ENCODE assay signal across 21 cellular contexts in genomic region chr2:86775323-86775722, GRCh38. TPM values are rescaled to one million over a fixed set of nuclear protein-coding genes. Genes with fewer than 3 reads are reported as not detected.
DNase-seq lines count a peak whose midpoint lies in the region; ATAC-seq, FAIRE-seq and TF ChIP-seq lines count a peak whose summit lies in the region.
"Had no signal": no experiment of that assay in that cellular context is flagged by ENCODE, and none has a peak within 500 bp of the region (broad histone marks: within the 10 kb centered on the region; RNA-seq: fewer than 3 reads in every experiment).

No MANE protein-coding gene starts in this region.

- no peaks in the 10 kb centered on the region for H3K9me1 ChIP-seq in endothelial cell of umbilical vein (replicated peaks; ENCODE audit: control insufficient read depth, extremely low read depth, insufficient read depth, low read length)

- H3K27ac Mint-ChIP-seq in activated T-helper 17 cell treated with anti-CD3 and anti-CD28 coated beads, Interleukin-2, amount 50 U/mL, for 72 hours = no peak overlapping the region
- H3K27ac Mint-ChIP-seq: CD4-positive, alpha-beta memory T cell; GM23338 had no signal

- no peaks in the 10 kb centered on the region for H3K4me1 Mint-ChIP-seq in activated T-helper 17 cell treated with anti-CD3 and anti-CD28 coated beads, Interleukin-2, amount 50 U/mL, for 72 hours

- intact Hi-C loops in left ventricle myocardium superior (cut with micrococcal nuclease) (no loop called here), Right ventricle myocardium inferior (cut with DNase I) (no loop called here), OCI-LY7 (cut with micrococcal nuclease; ENCODE audit: unreplicated experiment) (no loop called here), endothelial cell of umbilical vein (cut with micrococcal nuclease) (no loop called here)

- no peak overlapping the region for H2AFZ ChIP-seq in OCI-LY7 (ENCODE audit: low read length)
- H2AFZ ChIP-seq in endothelial cell of umbilical vein (ENCODE audit: low read depth, low read length) = no peak overlapping the region
- H2AFZ ChIP-seq: GM23338 had no signal

- H3K4me1 ChIP-seq in OCI-LY7 (ENCODE audit: insufficient read depth, low read length, poor library complexity, severe bottlenecking) = peaks cover 6% of the 10 kb centered on the region
- H3K4me1 ChIP-seq in endothelial cell of umbilical vein (ENCODE audit: control insufficient read depth, extremely low read depth, insufficient read depth, low read length) = no peaks in the 10 kb centered on the region
- H3K4me1 ChIP-seq: BE2C had no signal

- dilution Hi-C loops in endothelial cell of umbilical vein (cut with MboI; ENCODE audit: extremely low pct_ligation_motif_present, low sequenced_read_pairs) = no loop called here

- ATAC-seq in left ventricle myocardium superior = peak; percentile 58
- ATAC-seq in Right ventricle myocardium inferior = no peak
- ATAC-seq in activated T-helper 17 cell treated with anti-CD3 and anti-CD28 coated beads, Interleukin-2, amount 50 U/mL, for 72 hours (replicated peaks) = no peak

- POLR2A ChIA-PET in OCI-LY7 (lab: Charles Lee) = no interaction called here
- POLR2A ChIA-PET in endothelial cell of umbilical vein (lab: Charles Lee) = no interaction called here

- no peak overlapping the region for H3K9ac ChIP-seq in endothelial cell of umbilical vein (replicated peaks; ENCODE audit: extremely low read depth, insufficient read depth, low read length)

- peaks cover 53% of the 10 kb centered on the region for H3K36me3 ChIP-seq in OCI-LY7 (ENCODE audit: insufficient read depth, low read length)
- peaks cover 0 to 12% of the 10 kb centered on the region in 2 experiments for H3K36me3 ChIP-seq in endothelial cell of umbilical vein (ENCODE audit: control insufficient read depth in 2 of 2, extremely low read depth in 1 of 2, insufficient read depth in 2 of 2, low read length in 2 of 2)
- H3K36me3 ChIP-seq: BE2C had no signal

- H4K20me1 ChIP-seq in OCI-LY7 (ENCODE audit: insufficient read depth, low read length) (no peaks in the 10 kb centered on the region), endothelial cell of umbilical vein (replicated peaks; ENCODE audit: control insufficient read depth, extremely low read depth, insufficient read depth, low read length) (no peaks in the 10 kb centered on the region)

- H3K4me2 ChIP-seq in OCI-LY7 (ENCODE audit: low read length) (no peak overlapping the region), endothelial cell of umbilical vein (ENCODE audit: insufficient read depth, low read length) (no peak overlapping the region)
- H3K4me2 ChIP-seq: GM23338 had no signal

- H3K27me3 ChIP-seq in endothelial cell of umbilical vein (ENCODE audit: control insufficient read depth in 2 of 2, insufficient read depth in 2 of 2, low read length in 2 of 2) = no peaks in the 10 kb centered on the region
- H3K27me3 ChIP-seq: BE2C had no signal

- no peaks in the 10 kb centered on the region for H3K79me2 ChIP-seq in OCI-LY7 (ENCODE audit: insufficient read depth, low read depth, low read length)
- no peaks in the 10 kb centered on the region for H3K79me2 ChIP-seq in endothelial cell of umbilical vein (ENCODE audit: control insufficient read depth, insufficient read depth, low read length)

- in situ Hi-C loops in KBM-7 (cut with MboI; ENCODE audit: low pct_unique_long_range_greater_than_20kb, low sequenced_read_pairs) = no loop called here

- H3K9me3 ChIP-seq in OCI-LY7 (ENCODE audit: low read length) (no peaks in the 10 kb centered on the region), endothelial cell of umbilical vein (replicated peaks; ENCODE audit: control insufficient read depth, insufficient read depth, low read length) (no peaks in the 10 kb centered on the region)
- H3K9me3 ChIP-seq: BE2C had no signal

- BruUV-seq in OCI-LY7 (replicated peaks; lab: Mats Ljungman, UMichigan) = TSS peak; percentile 43
- TSS peak; percentile 14 for BruUV-seq in endothelial cell of umbilical vein (replicated peaks; lab: Mats Ljungman, UMichigan)

- FAIRE-seq in endothelial cell of umbilical vein (lab: Jason Lieb, UNC) = no peak
- FAIRE-seq: A204.1, D721Med, G401.6, GM12892 had no signal

- DNase-seq in left ventricle myocardium superior (no peak), Right ventricle myocardium inferior (ENCODE audit: missing footprints) (no peak), OCI-LY7 (ENCODE audit: low spot score) (no peak), endothelial cell of umbilical vein (ENCODE audit: low read depth, low spot score) (no peak), KBM-7 (no peak)
- no peak for DNase-seq in stimulated activated naive CD4-positive, alpha-beta T cell treated with Interleukin-2 at 50 U/mL for 16 hours (lab: John Stamatoyannopoulos, UW)
- DNase-seq: BE2C; CD4-positive, alpha-beta memory T cell; DMS153; DMS79 treated with DMSO at 0.1 percent for 48 hours; EL; H7 had no signal

- TF ChIP-seq CTCF in OCI-LY7 (conservative IDR thresholded peaks at IDR 0.05; ENCODE audit: low read length) (no peak), endothelial cell of umbilical vein (IDR thresholded peaks at IDR 0.05; ENCODE audit: extremely low read depth in 1 of 2, insufficient read depth in 1 of 2, low read depth in 1 of 2, low read length in 2 of 2) (no peak)

- no peak for TF ChIP-seq POLR2A in endothelial cell of umbilical vein (IDR thresholded peaks at IDR 0.05; ENCODE audit: low read depth, low read length)

- H3K9me2 ChIP-seq in OCI-LY7 (ENCODE audit: insufficient read depth, low read length) = no peaks in the 10 kb centered on the region

- no peak overlapping the region for H3K4me3 Mint-ChIP-seq in activated T-helper 17 cell treated with anti-CD3 and anti-CD28 coated beads, Interleukin-2, amount 50 U/mL, for 72 hours
- H3K4me3 Mint-ChIP-seq: CD4-positive, alpha-beta memory T cell; GM23338 had no signal

- CTCF ChIA-PET in OCI-LY7 (lab: Charles Lee; ENCODE audit: unreplicated experiment) (no interaction called here), endothelial cell of umbilical vein (lab: Charles Lee) (interaction anchor here (0.6 to 0.7 kb wide), 2 partner anchors 10 to 12 kb away, joined by 3 to 4 read pairs; no protein-coding TSS in a partner anchor)

- H3K9me3 Mint-ChIP-seq in activated T-helper 17 cell treated with anti-CD3 and anti-CD28 coated beads, Interleukin-2, amount 50 U/mL, for 72 hours = no peaks in the 10 kb centered on the region
- H3K9me3 Mint-ChIP-seq: CD4-positive, alpha-beta memory T cell; GM23338 had no signal

- no peaks in the 10 kb centered on the region for H3K27me3 Mint-ChIP-seq in activated T-helper 17 cell treated with anti-CD3 and anti-CD28 coated beads, Interleukin-2, amount 50 U/mL, for 72 hours
- H3K27me3 Mint-ChIP-seq: CD4-positive, alpha-beta memory T cell had no signal

- peaks cover 61% of the 10 kb centered on the region for H3K36me3 Mint-ChIP-seq in activated T-helper 17 cell treated with anti-CD3 and anti-CD28 coated beads, Interleukin-2, amount 50 U/mL, for 72 hours (ENCODE audit: low read depth)

- no peak overlapping the region for H3K4me3 ChIP-seq in OCI-LY7 (ENCODE audit: low read depth, low read length, poor library complexity, severe bottlenecking)
- no peak overlapping the region for H3K4me3 ChIP-seq in endothelial cell of umbilical vein (replicated peaks in 1 of 3; ENCODE audit: insufficient read depth in 1 of 3, low read depth in 1 of 3, low read length in 3 of 3)
- H3K4me3 ChIP-seq: GM23338 had no signal

- no peak overlapping the region for H3K27ac ChIP-seq in OCI-LY7 (ENCODE audit: low read depth, low read length, poor library complexity, severe bottlenecking)
- no peak overlapping the region for H3K27ac ChIP-seq in endothelial cell of umbilical vein (ENCODE audit: insufficient read depth, low read depth, low read length)
- H3K27ac ChIP-seq: C4-2B had no signal

TF ChIP-seq in endothelial cell of umbilical vein, 7 proteins besides CTCF, POLR2A, EP300 and RAD21 (continues in another document):
- TF ChIP-seq MYC (IDR thresholded peaks at IDR 0.05; ENCODE audit: low read depth, low read length) = no peak
- no peak for TF ChIP-seq MAX (IDR thresholded peaks at IDR 0.05; ENCODE audit: insufficient read depth, insufficient read length)
- TF ChIP-seq GATA2 (IDR thresholded peaks at IDR 0.05; ENCODE audit: insufficient read depth, insufficient read length, low read depth, low read length) = no peak
- no peak for TF ChIP-seq JUN (IDR thresholded peaks at IDR 0.05; ENCODE audit: borderline replicate concordance, insufficient read depth, insufficient read length, low read depth)
- no peak for TF ChIP-seq POLR2AphosphoS5 (IDR thresholded peaks at IDR 0.05; ENCODE audit: insufficient read depth, low read depth, low read length)

RNA-seq across cellular contexts. Expression of gene CD8A, which starts 15.4 kb away (rescaled TPM):
- total RNA-seq in left ventricle myocardium superior = 1.5 TPM
- 1.2 TPM for total RNA-seq in Right ventricle myocardium inferior
- not detected in 2 replicates for total RNA-seq in OCI-LY7 (2014; rRNA removed; shearing (Covaris generic))
- total RNA-seq in OCI-LY7 (2022) = not detected in 2 replicates
- total RNA-seq in endothelial cell of umbilical vein = not detected in 2 replicates
- not detected in 2 replicates for polyA plus RNA-seq in endothelial cell of umbilical vein
- not detected in 2 replicates for polyA plus RNA-seq in endothelial cell of umbilical vein (2011; cell fraction: cytosol; rRNA removed)
- not detected in 2 replicates for polyA plus RNA-seq in endothelial cell of umbilical vein (2011; cell fraction: nucleus; rRNA removed)
- not detected in 2 replicates for polyA plus RNA-seq in endothelial cell of umbilical vein (2012)
- polyA minus RNA-seq in endothelial cell of umbilical vein = not detected in 2 replicates
- not detected for polyA minus RNA-seq in endothelial cell of umbilical vein (2011; cell fraction: cytosol; rRNA and poly(A)+ RNA removed)
- polyA minus RNA-seq in endothelial cell of umbilical vein (2011; cell fraction: nucleus; rRNA and poly(A)+ RNA removed) = not detected in 2 replicates
- 1 to 10 TPM in 1 of 2 donors, under 1 TPM in 1; 0.80 to 2.7 TPM for total RNA-seq in activated T-helper 17 cell treated with anti-CD3 and anti-CD28 coated beads, Interleukin-2, amount 50 U/mL, for 72 hours
- total RNA-seq: H7, HT1080 had no signal
- polyA plus RNA-seq: AG04450 had no signal

RNA-seq across cellular contexts. Expression of gene RMND5A, which starts 55.2 kb away (rescaled TPM):
- total RNA-seq in left ventricle myocardium superior = 114 TPM
- total RNA-seq in Right ventricle myocardium inferior = 91.6 TPM
- 55.2 and 60.6 TPM in 2 replicates for total RNA-seq in OCI-LY7 (2014; rRNA removed; shearing (Covaris generic))
- 62.7 and 73.7 TPM in 2 replicates for total RNA-seq in OCI-LY7 (2022)
- 21.5 and 22.9 TPM in 2 replicates for total RNA-seq in endothelial cell of umbilical vein
- polyA plus RNA-seq in endothelial cell of umbilical vein = 7.1 and 10.8 TPM in 2 replicates
- 11.8 and 12.0 TPM in 2 replicates for polyA plus RNA-seq in endothelial cell of umbilical vein (2011; cell fraction: cytosol; rRNA removed)
- polyA plus RNA-seq in endothelial cell of umbilical vein (2011; cell fraction: nucleus; rRNA removed) = 7.0 and 9.1 TPM in 2 replicates
- polyA plus RNA-seq in endothelial cell of umbilical vein (2012) = 12.0 and 14.6 TPM in 2 replicates
- polyA minus RNA-seq in endothelial cell of umbilical vein = 45.0 and 65.4 TPM in 2 replicates
- 49.3 TPM for polyA minus RNA-seq in endothelial cell of umbilical vein (2011; cell fraction: cytosol; rRNA and poly(A)+ RNA removed)
- polyA minus RNA-seq in endothelial cell of umbilical vein (2011; cell fraction: nucleus; rRNA and poly(A)+ RNA removed) = 11.0 and 19.5 TPM in 2 replicates
- 10 to 100 TPM; 17.4 to 27.6 TPM for total RNA-seq in activated T-helper 17 cell treated with anti-CD3 and anti-CD28 coated beads, Interleukin-2, amount 50 U/mL, for 72 hours
